13 cellular contexts compared by ENCODE assay signal in the genomic region with DNA sequence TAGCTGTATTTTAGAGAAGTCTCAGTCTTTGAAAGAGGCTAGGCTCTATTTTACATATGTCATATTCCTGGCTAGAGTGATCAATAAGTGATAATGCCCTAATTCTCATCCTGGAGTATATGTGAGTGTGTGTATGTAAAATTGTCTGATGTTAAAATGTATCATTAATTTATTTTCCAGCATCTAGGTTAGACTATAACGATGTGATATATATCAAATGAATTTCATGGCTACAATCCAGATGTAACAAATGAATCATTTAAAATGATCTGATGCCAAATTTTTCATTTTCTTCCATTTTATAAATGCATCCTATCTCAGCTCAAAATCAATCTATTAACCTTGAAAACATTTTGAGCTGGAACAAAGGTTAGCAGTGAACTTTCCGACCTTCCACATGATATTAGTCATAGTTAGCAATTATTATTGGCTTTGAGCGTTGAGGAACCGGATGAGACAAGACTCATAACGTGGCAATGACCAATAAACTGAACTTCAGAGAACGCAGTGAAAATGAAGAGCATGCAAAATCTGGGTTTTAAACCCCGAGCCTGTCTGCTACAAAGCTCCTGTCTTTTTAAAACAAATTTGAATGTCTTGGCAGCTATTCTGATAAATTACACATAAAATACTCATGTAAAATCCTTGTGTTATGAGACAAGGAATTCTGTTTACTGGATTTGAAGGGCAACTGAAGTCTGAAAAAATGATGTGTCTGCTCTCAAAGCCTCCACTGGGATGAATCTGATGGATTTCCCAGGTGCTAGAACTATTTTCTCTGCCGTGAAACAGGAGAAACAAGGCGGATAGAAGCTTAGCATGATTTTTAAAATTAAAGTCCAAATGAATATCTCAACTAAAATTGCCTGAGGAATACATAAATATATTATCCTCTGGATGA.
DNase-seq lines count a peak whose midpoint lies in the region; ATAC-seq and TF ChIP-seq lines count a peak whose summit lies in the region.
"Had no signal": no experiment of that assay in that cellular context is flagged by ENCODE, and none has a peak within 500 bp of the region (broad histone marks: within the 10 kb centered on the region; RNA-seq: fewer than 3 reads in every experiment).

No MANE protein-coding gene starts in this region.

- peak overlapping the region; percentile 31 for H3K4me3 Mint-ChIP-seq in MCF 10A (ENCODE audit: unreplicated experiment)

- no peak overlapping the region for H3K27ac ChIP-seq in breast epithelium

- peak overlapping the region; percentile 79 for H3K27ac Mint-ChIP-seq in MCF 10A (ENCODE audit: low read depth, unreplicated experiment)

- no peaks in the 10 kb centered on the region for H3K36me3 ChIP-seq in breast epithelium
- no peaks in the 10 kb centered on the region for H3K36me3 ChIP-seq in adipocyte (ENCODE audit: control insufficient read depth, insufficient read depth, low read length, severe bottlenecking)

- POLR2A ChIA-PET in MCF 10A (lab: Yijun Ruan, JAX): interaction anchor here (0.7 to 1.7 kb wide), 9 partner anchors 10 to 102 kb away, joined by 3 to 5 read pairs (median 4); no protein-coding TSS in a partner anchor

- H3K27me3 Mint-ChIP-seq in MCF 10A (ENCODE audit: insufficient read depth, unreplicated experiment): no peaks in the 10 kb centered on the region

- intact Hi-C loops in MCF 10A (cut with micrococcal nuclease) (no loop called here), breast epithelium (cut with DNase I; ENCODE audit: low total_unique reads) (no loop called here)

- no peak for ATAC-seq in HG03354 (IDR thresholded peaks at IDR 0.05; ENCODE audit: poor library complexity, severe bottlenecking, unreplicated experiment)
- ATAC-seq: left ventricle myocardium superior, right cardiac atrium had no signal

- H3K27me3 ChIP-seq in breast epithelium: no peaks in the 10 kb centered on the region
- H3K27me3 ChIP-seq in adipocyte (replicated peaks; ENCODE audit: control insufficient read depth, insufficient read depth, low read length): no peaks in the 10 kb centered on the region

- no TSS peak for BruUV-seq in MCF 10A (replicated peaks; lab: Mats Ljungman, UMichigan)

- peak overlapping the region; percentile 71 for H3K9ac ChIP-seq in adipocyte (ENCODE audit: low read length)

- H3K4me3 ChIP-seq in breast epithelium: no peak overlapping the region
- peak overlapping the region; percentile 66 for H3K4me3 ChIP-seq in adipocyte (ENCODE audit: low read length)

- DNase-seq in MCF 10A (ENCODE audit: unreplicated experiment) (peak; percentile 71), breast epithelium (ENCODE audit: low spot score in 2 of 2) (no peak), adipocyte (ENCODE audit: low read depth) (peak; percentile 47), glomerular endothelial cell (ENCODE audit: extremely low read depth, low read depth, low spot score) (peak; percentile 75), SKM-1 (lab: John Stamatoyannopoulos, UW; ENCODE audit: unreplicated experiment) (no peak), NCI-H146 treated with DMSO at 0.1 percent for 48 hours (lab: John Stamatoyannopoulos, UW; ENCODE audit: unreplicated experiment) (no peak)
- DNase-seq in activated CD8-positive, alpha-beta memory T cell treated with anti-CD3 and anti-CD28 coated beads, Interleukin-2, amount 50 U/mL, for 48 hours: no peak
- DNase-seq: 8988T; activated CD4-positive, alpha-beta T cell treated with anti-CD3 and anti-CD28 coated beads, Interleukin-2, amount 50 U/mL, for 4 hours; left ventricle myocardium superior; NCI-H2227 treated with DMSO at 0.1 percent for 48 hours; right cardiac atrium had no signal

- H3K9me3 Mint-ChIP-seq in MCF 10A (ENCODE audit: unreplicated experiment): no peaks in the 10 kb centered on the region

- no peak for TF ChIP-seq CTCF in MCF 10A (IDR thresholded peaks at IDR 0.05; ENCODE audit: unreplicated experiment)
- TF ChIP-seq CTCF in breast epithelium (IDR thresholded peaks at IDR 0.05): no peak

- H3K9me3 ChIP-seq in breast epithelium (no peaks in the 10 kb centered on the region), adipocyte (ENCODE audit: control insufficient read depth, low read length) (no peaks in the 10 kb centered on the region)

- TF ChIP-seq POLR2A in breast epithelium (IDR thresholded peaks at IDR 0.05): no peak

- no peaks in the 10 kb centered on the region for H3K36me3 Mint-ChIP-seq in MCF 10A (ENCODE audit: insufficient read depth, unreplicated experiment)

- peaks cover 14% of the 10 kb centered on the region for H3K4me1 Mint-ChIP-seq in MCF 10A (ENCODE audit: insufficient read depth, unreplicated experiment)

- CTCF ChIA-PET in MCF 10A (lab: Yijun Ruan, JAX): interaction anchor here (0.5 to 1.6 kb wide), 2 partner anchors 22 to 87 kb away, joined by 5 to 7 read pairs; no protein-coding TSS in a partner anchor

- H3K4me1 ChIP-seq in breast epithelium (no peaks in the 10 kb centered on the region), adipocyte (ENCODE audit: control insufficient read depth, insufficient read depth, low read length) (peaks cover 14% of the 10 kb centered on the region)

Comparison
In these comparisons a context has a peak if more than half of its experiments do, and no peak if none do; other contexts are left out.
1. DNase-seq: peak in MCF 10A (single experiment), adipocyte (single experiment) and glomerular endothelial cell (single experiment); none in breast epithelium (0 of 2), SKM-1 (single experiment), NCI-H146 treated with DMSO at 0.1 percent for 48 hours (single experiment) and activated CD8-positive, alpha-beta memory T cell treated with anti-CD3 and anti-CD28 coated beads, Interleukin-2, amount 50 U/mL, for 48 hours (single experiment).